ENCODE assay signal across 8 cellular contexts in the genomic region with DNA sequence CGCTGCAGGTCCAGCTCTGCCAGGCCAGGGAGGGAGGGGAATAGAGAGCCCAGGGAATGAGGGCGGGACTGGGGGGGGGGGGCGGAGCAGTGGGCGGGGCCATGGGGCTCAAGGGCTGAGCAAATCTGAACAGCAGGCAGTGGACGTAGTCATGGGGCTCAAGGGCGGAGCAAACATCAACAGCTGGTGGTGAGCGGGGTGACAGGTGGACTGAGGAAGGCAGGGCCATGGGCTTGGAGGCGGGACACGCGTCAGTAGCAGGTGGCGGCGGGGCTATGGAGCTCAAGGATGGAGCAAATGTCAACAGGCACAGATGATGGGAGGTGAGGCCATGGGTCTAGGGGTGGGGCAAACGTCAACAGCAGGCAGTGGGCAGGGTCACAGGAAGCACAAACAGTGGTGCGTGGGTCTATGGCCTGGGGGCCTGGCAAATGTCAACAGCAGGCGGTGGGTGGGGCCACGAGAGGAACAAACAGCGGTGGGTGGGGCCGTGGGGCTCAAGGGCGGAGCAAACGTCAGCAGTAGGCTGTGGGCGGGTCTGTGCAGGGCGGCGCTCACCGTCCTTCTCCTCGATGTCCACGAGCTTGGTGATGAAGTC. TPM values are rescaled to one million over a fixed set of nuclear protein-coding genes. Genes with fewer than 3 reads are reported as not detected.
DNase-seq lines count a peak whose midpoint lies in the region; ATAC-seq and TF ChIP-seq lines count a peak whose summit lies in the region.
"Not testable (repeated sequence)": the region's sequence is repeated elsewhere in the genome, so short reads cannot be mapped to it uniquely, and the experiment has no call there.

No MANE protein-coding gene starts in this region.

- not testable (repeated sequence) for H3K27ac Mint-ChIP-seq in natural killer cell treated with Interleukin-12 subunit alpha and Interleukin-12 subunit beta and Interleukin-15 and Interleukin-18, amount 100 ng/mL, for 72 hours; stimulated activated effector memory CD8-positive, alpha-beta T cell treated with anti-CD3 and anti-CD28 coated beads, Interleukin-12 subunit alpha, Interleukin-12 subunit beta, amount 100 ng/mL, for 72 hours

- H3K9me3 Mint-ChIP-seq in natural killer cell treated with Interleukin-12 subunit alpha and Interleukin-12 subunit beta and Interleukin-15 and Interleukin-18, amount 100 ng/mL, for 72 hours; stimulated activated effector memory CD8-positive, alpha-beta T cell treated with anti-CD3 and anti-CD28 coated beads, Interleukin-12 subunit alpha, Interleukin-12 subunit beta, amount 100 ng/mL, for 72 hours: not testable (repeated sequence)

- DNase-seq in DMS79 (lab: John Stamatoyannopoulos, UW) (peak; percentile 94), H7 (peak; percentile 89), MM.1S (peak; percentile 84), SJSA1 (ENCODE audit: low read depth in 1 of 2, low spot score in 2 of 2) (peak; percentile 43 to 73), activated gamma-delta T cell treated with Interleukin-2 at 50 U/mL for 16 hours (peak; percentile 85), fibroblast of pulmonary artery (ENCODE audit: low read depth) (peak; percentile 77)
- peak; percentile 86 for DNase-seq in natural killer cell treated with Interleukin-12 subunit alpha and Interleukin-12 subunit beta and Interleukin-15 and Interleukin-18, amount 100 ng/mL, for 72 hours (ENCODE audit: low spot score)
- peak; percentile 57 to 85 for DNase-seq in stimulated activated effector memory CD8-positive, alpha-beta T cell treated with anti-CD3 and anti-CD28 coated beads, Interleukin-12 subunit alpha, Interleukin-12 subunit beta, amount 100 ng/mL, for 72 hours (ENCODE audit: low spot score in 2 of 2)

- H2AFZ ChIP-seq in MM.1S (ENCODE audit: low read length): not testable (repeated sequence)

- H3K4me2 ChIP-seq in MM.1S (ENCODE audit: low read depth, low read length): not testable (repeated sequence)

- H3K4me3 ChIP-seq in H7 (ENCODE audit: insufficient read depth, low read depth, low read length) (peak overlapping the region; percentile 19; the same call in 1 of the 2 replicates), MM.1S (ENCODE audit: low read length) (peak overlapping the region; percentile 9; the same call in 1 of the 2 replicates), fibroblast of pulmonary artery (replicated peaks; ENCODE audit: low read depth, low read length) (peak overlapping the region; percentile 31)
- H3K4me3 ChIP-seq in SJSA1: not testable (repeated sequence)

- not testable (repeated sequence) for H4K20me1 ChIP-seq in MM.1S (ENCODE audit: insufficient read depth, low read length)

- peak; percentile 85 to 89 for ATAC-seq in natural killer cell treated with Interleukin-12 subunit alpha and Interleukin-12 subunit beta and Interleukin-15 and Interleukin-18, amount 100 ng/mL, for 72 hours
- peak; percentile 78 for ATAC-seq in stimulated activated effector memory CD8-positive, alpha-beta T cell treated with anti-CD3 and anti-CD28 coated beads, Interleukin-12 subunit alpha, Interleukin-12 subunit beta, amount 100 ng/mL, for 72 hours

- not testable (repeated sequence) for H3K79me2 ChIP-seq in MM.1S (ENCODE audit: low read length)

- not testable (repeated sequence) for H3K36me3 Mint-ChIP-seq in natural killer cell treated with Interleukin-12 subunit alpha and Interleukin-12 subunit beta and Interleukin-15 and Interleukin-18, amount 100 ng/mL, for 72 hours; stimulated activated effector memory CD8-positive, alpha-beta T cell treated with anti-CD3 and anti-CD28 coated beads, Interleukin-12 subunit alpha, Interleukin-12 subunit beta, amount 100 ng/mL, for 72 hours

- peak overlapping the region; percentile 60 for H3K4me3 Mint-ChIP-seq in natural killer cell treated with Interleukin-12 subunit alpha and Interleukin-12 subunit beta and Interleukin-15 and Interleukin-18, amount 100 ng/mL, for 72 hours
- peak overlapping the region; percentile 75 for H3K4me3 Mint-ChIP-seq in stimulated activated effector memory CD8-positive, alpha-beta T cell treated with anti-CD3 and anti-CD28 coated beads, Interleukin-12 subunit alpha, Interleukin-12 subunit beta, amount 100 ng/mL, for 72 hours

- H3K27me3 Mint-ChIP-seq in natural killer cell treated with Interleukin-12 subunit alpha and Interleukin-12 subunit beta and Interleukin-15 and Interleukin-18, amount 100 ng/mL, for 72 hours: not testable (repeated sequence)

- not testable (repeated sequence) for H3K9me3 ChIP-seq in MM.1S (replicated peaks; ENCODE audit: insufficient read depth, low read length); SJSA1 (replicated peaks)

- not testable (repeated sequence) for H3K9ac ChIP-seq in MM.1S (ENCODE audit: low read length)

- not testable (repeated sequence) for H3K9me2 ChIP-seq in MM.1S (replicated peaks; ENCODE audit: insufficient read depth, low read length)

- H3K27me3 ChIP-seq in H7 (ENCODE audit: control insufficient read depth, insufficient read depth, low read length); MM.1S (replicated peaks; ENCODE audit: insufficient read depth, low read length); SJSA1 (replicated peaks): not testable (repeated sequence)

- peak overlapping the region; percentile 22; the same call in 1 of the 2 replicates for H3K27ac ChIP-seq in MM.1S (ENCODE audit: low read length)
- not testable (repeated sequence) for H3K27ac ChIP-seq in SJSA1

- H3K4me1 Mint-ChIP-seq in natural killer cell treated with Interleukin-12 subunit alpha and Interleukin-12 subunit beta and Interleukin-15 and Interleukin-18, amount 100 ng/mL, for 72 hours (ENCODE audit: low read depth in 2 of 2): peaks cover 8 to 11% of the 10 kb centered on the region in 2 donors
- peaks cover 11% of the 10 kb centered on the region for H3K4me1 Mint-ChIP-seq in stimulated activated effector memory CD8-positive, alpha-beta T cell treated with anti-CD3 and anti-CD28 coated beads, Interleukin-12 subunit alpha, Interleukin-12 subunit beta, amount 100 ng/mL, for 72 hours

- H3K36me3 ChIP-seq in H7 (replicated peaks; ENCODE audit: control insufficient read depth, insufficient read depth, low read length); MM.1S (replicated peaks; ENCODE audit: insufficient read depth, low read length); SJSA1: not testable (repeated sequence)

- not testable (repeated sequence) for H3F3A ChIP-seq in MM.1S (ENCODE audit: insufficient read depth, low read length)

- H3K4me1 ChIP-seq in MM.1S (ENCODE audit: low read length); SJSA1 (replicated peaks): not testable (repeated sequence)

- not testable (repeated sequence) for TF ChIP-seq CTCF in MM.1S (IDR thresholded peaks at IDR 0.05; ENCODE audit: low read length); fibroblast of pulmonary artery (IDR thresholded peaks at IDR 0.05; ENCODE audit: low read length, missing control alignments)

RNA-seq across cellular contexts. Expression of gene DBNL, which starts 5.4 kb away (rescaled TPM):
- 43.0 and 63.8 TPM in 2 replicates for total RNA-seq in H7 (2014; rRNA removed; shearing (Covaris generic))
- 171 and 183 TPM in 2 replicates for total RNA-seq in SJSA1 (2014; rRNA removed; shearing (Covaris generic))
- total RNA-seq in natural killer cell treated with Interleukin-12 subunit alpha and Interleukin-12 subunit beta and Interleukin-15 and Interleukin-18, amount 100 ng/mL, for 72 hours: 100 to 1,000 TPM; 173 to 202 TPM

RNA-seq across cellular contexts. Expression of gene PGAM2, which starts 26.3 kb away (rescaled TPM):
- 2.7 and 4.5 TPM in 2 replicates for total RNA-seq in H7 (2014; rRNA removed; shearing (Covaris generic))
- total RNA-seq in SJSA1 (2014; rRNA removed; shearing (Covaris generic)): 0.13 TPM in 1 of 2 replicates, not detected in the other
- not detected for total RNA-seq in natural killer cell treated with Interleukin-12 subunit alpha and Interleukin-12 subunit beta and Interleukin-15 and Interleukin-18, amount 100 ng/mL, for 72 hours

RNA-seq across cellular contexts. Expression of gene SPDYE1, which starts 41.4 kb away (rescaled TPM):
- total RNA-seq in H7 (2014; rRNA removed; shearing (Covaris generic)): not detected in 2 replicates
- not detected in 2 replicates for total RNA-seq in SJSA1 (2014; rRNA removed; shearing (Covaris generic))
- total RNA-seq in natural killer cell treated with Interleukin-12 subunit alpha and Interleukin-12 subunit beta and Interleukin-15 and Interleukin-18, amount 100 ng/mL, for 72 hours: not detected

RNA-seq across cellular contexts. Expression of gene POLM, which starts 43.3 kb away (rescaled TPM):
- total RNA-seq in H7 (2014; rRNA removed; shearing (Covaris generic)): 16.9 and 17.0 TPM in 2 replicates
- 5.4 and 10.7 TPM in 2 replicates for total RNA-seq in SJSA1 (2014; rRNA removed; shearing (Covaris generic))
- total RNA-seq in natural killer cell treated with Interleukin-12 subunit alpha and Interleukin-12 subunit beta and Interleukin-15 and Interleukin-18, amount 100 ng/mL, for 72 hours: 10 to 100 TPM; 25.9 to 66.9 TPM
